In genomic region chr14:27727371-27727770, GRCh38 we compare ENCODE assay signal across 20 cellular contexts.
"Had no signal": no experiment of that assay in that cellular context is flagged by ENCODE, and none has a peak within 500 bp of the region (broad histone marks: within the 10 kb centered on the region; RNA-seq: fewer than 3 reads in every experiment).

No MANE protein-coding gene starts in this region.

- H3K36me3 Mint-ChIP-seq: activated naive CD8-positive, alpha-beta T cell treated with anti-CD3 and anti-CD28 coated beads, Interleukin-2, amount 10 ng/mL, durations not matched to agents 7 days and 5 days; natural killer cell; WTC11 had no signal

- H3K9me3 Mint-ChIP-seq: WTC11 had no signal

- H3K27me3 Mint-ChIP-seq: activated naive CD8-positive, alpha-beta T cell treated with anti-CD3 and anti-CD28 coated beads, Interleukin-2, amount 10 ng/mL, durations not matched to agents 7 days and 5 days; central memory CD8-positive, alpha-beta T cell; effector memory CD8-positive, alpha-beta T cell had no signal

- H3K4me3 Mint-ChIP-seq: activated naive CD4-positive, alpha-beta T cell treated with anti-CD3 and anti-CD28 coated beads for 36 hours; activated naive CD8-positive, alpha-beta T cell treated with anti-CD3 and anti-CD28 coated beads, Interleukin-2, amount 10 ng/mL, durations not matched to agents 7 days and 5 days; central memory CD8-positive, alpha-beta T cell; effector memory CD8-positive, alpha-beta T cell; immature natural killer cell; natural killer cell; WTC11 had no signal

- ATAC-seq: effector memory CD8-positive, alpha-beta T cell; natural killer cell; WTC11 had no signal

- DNase-seq: activated CD4-positive, alpha-beta T cell treated with anti-CD3 and anti-CD28 coated beads for 4 hours; activated CD4-positive, alpha-beta T cell treated with anti-CD3 and anti-CD28 coated beads, Interleukin-2, amount 50 U/mL, for 48 hours; activated naive CD4-positive, alpha-beta T cell treated with anti-CD3 and anti-CD28 coated beads for 36 hours; activated naive CD8-positive, alpha-beta T cell treated with anti-CD3 and anti-CD28 coated beads, Interleukin-2, amount 10 ng/mL, durations not matched to agents 7 days and 5 days; activated T-cell treated with anti-CD3 and anti-CD28 coated beads, Interleukin-2, amount 50 U/mL, for 48 hours; amniotic stem cell; effector memory CD8-positive, alpha-beta T cell; glutamatergic neuron; immature natural killer cell; left ventricle myocardium inferior; natural killer cell; ovary; spleen; stimulated activated CD4-positive, alpha-beta T cell treated with anti-CD3 and anti-CD28 coated beads, Interleukin-4, amount 100 ng/mL, for 1 hour; stimulated activated naive CD4-positive, alpha-beta T cell; testis; trophoblast cell; uterus had no signal

- H3K4me1 Mint-ChIP-seq: activated naive CD8-positive, alpha-beta T cell treated with anti-CD3 and anti-CD28 coated beads, Interleukin-2, amount 10 ng/mL, durations not matched to agents 7 days and 5 days; central memory CD8-positive, alpha-beta T cell; immature natural killer cell; natural killer cell had no signal

- H3K27ac Mint-ChIP-seq: activated naive CD4-positive, alpha-beta T cell treated with anti-CD3 and anti-CD28 coated beads for 36 hours; activated naive CD8-positive, alpha-beta T cell treated with anti-CD3 and anti-CD28 coated beads, Interleukin-2, amount 10 ng/mL, durations not matched to agents 7 days and 5 days; effector memory CD8-positive, alpha-beta T cell; immature natural killer cell; natural killer cell; WTC11 had no signal
